Comparison of ENCODE assay signal across 1 cellular context in the genomic region with DNA sequence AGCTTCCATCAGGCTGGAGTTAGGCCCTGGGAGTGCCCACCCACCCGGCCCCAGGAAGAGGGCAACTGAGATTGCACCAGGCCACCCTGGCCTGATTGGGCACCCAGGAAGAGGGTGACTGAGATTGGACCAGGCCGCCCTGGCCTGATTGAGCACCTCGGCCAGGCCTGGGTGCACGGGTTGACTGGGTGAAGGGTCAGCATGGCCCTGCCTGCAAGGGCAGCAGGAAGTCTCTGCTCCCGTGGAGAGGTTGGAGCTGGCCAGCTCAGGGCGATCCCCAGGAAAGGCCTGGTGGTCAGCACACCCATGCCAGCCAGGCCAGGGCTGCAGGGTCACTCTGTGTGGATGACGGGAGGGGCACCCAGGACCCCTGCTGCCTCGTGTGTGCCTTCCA.
TF ChIP-seq lines count a peak whose summit lies in the region.

No MANE protein-coding gene starts in this region.

TF ChIP-seq in H1, 55 proteins besides CTCF, POLR2A, EP300 and RAD21:
- TF ChIP-seq PHF8 (conservative IDR thresholded peaks at IDR 0.05; ENCODE audit: low read depth, low read length) (no peak), TBP (IDR thresholded peaks at IDR 0.05; ENCODE audit: low read depth, low read length) (no peak), EGR1 (IDR thresholded peaks at IDR 0.05; ENCODE audit: borderline replicate concordance, low read depth, low read length) (no peak), TEAD4 (IDR thresholded peaks at IDR 0.05; ENCODE audit: low read depth, low read length) (no peak), KDM5A (IDR thresholded peaks at IDR 0.05; ENCODE audit: low read length) (no peak), RNF2 (IDR thresholded peaks at IDR 0.05; ENCODE audit: borderline replicate concordance, low read depth, low read length, missing control alignments, poor library complexity, severe bottlenecking) (no peak), CBX5 (IDR thresholded peaks at IDR 0.05; ENCODE audit: low read depth, low read length) (no peak), JUND (IDR thresholded peaks at IDR 0.05; ENCODE audit: low read length) (no peak)
- TF ChIP-seq, protein P1, sequence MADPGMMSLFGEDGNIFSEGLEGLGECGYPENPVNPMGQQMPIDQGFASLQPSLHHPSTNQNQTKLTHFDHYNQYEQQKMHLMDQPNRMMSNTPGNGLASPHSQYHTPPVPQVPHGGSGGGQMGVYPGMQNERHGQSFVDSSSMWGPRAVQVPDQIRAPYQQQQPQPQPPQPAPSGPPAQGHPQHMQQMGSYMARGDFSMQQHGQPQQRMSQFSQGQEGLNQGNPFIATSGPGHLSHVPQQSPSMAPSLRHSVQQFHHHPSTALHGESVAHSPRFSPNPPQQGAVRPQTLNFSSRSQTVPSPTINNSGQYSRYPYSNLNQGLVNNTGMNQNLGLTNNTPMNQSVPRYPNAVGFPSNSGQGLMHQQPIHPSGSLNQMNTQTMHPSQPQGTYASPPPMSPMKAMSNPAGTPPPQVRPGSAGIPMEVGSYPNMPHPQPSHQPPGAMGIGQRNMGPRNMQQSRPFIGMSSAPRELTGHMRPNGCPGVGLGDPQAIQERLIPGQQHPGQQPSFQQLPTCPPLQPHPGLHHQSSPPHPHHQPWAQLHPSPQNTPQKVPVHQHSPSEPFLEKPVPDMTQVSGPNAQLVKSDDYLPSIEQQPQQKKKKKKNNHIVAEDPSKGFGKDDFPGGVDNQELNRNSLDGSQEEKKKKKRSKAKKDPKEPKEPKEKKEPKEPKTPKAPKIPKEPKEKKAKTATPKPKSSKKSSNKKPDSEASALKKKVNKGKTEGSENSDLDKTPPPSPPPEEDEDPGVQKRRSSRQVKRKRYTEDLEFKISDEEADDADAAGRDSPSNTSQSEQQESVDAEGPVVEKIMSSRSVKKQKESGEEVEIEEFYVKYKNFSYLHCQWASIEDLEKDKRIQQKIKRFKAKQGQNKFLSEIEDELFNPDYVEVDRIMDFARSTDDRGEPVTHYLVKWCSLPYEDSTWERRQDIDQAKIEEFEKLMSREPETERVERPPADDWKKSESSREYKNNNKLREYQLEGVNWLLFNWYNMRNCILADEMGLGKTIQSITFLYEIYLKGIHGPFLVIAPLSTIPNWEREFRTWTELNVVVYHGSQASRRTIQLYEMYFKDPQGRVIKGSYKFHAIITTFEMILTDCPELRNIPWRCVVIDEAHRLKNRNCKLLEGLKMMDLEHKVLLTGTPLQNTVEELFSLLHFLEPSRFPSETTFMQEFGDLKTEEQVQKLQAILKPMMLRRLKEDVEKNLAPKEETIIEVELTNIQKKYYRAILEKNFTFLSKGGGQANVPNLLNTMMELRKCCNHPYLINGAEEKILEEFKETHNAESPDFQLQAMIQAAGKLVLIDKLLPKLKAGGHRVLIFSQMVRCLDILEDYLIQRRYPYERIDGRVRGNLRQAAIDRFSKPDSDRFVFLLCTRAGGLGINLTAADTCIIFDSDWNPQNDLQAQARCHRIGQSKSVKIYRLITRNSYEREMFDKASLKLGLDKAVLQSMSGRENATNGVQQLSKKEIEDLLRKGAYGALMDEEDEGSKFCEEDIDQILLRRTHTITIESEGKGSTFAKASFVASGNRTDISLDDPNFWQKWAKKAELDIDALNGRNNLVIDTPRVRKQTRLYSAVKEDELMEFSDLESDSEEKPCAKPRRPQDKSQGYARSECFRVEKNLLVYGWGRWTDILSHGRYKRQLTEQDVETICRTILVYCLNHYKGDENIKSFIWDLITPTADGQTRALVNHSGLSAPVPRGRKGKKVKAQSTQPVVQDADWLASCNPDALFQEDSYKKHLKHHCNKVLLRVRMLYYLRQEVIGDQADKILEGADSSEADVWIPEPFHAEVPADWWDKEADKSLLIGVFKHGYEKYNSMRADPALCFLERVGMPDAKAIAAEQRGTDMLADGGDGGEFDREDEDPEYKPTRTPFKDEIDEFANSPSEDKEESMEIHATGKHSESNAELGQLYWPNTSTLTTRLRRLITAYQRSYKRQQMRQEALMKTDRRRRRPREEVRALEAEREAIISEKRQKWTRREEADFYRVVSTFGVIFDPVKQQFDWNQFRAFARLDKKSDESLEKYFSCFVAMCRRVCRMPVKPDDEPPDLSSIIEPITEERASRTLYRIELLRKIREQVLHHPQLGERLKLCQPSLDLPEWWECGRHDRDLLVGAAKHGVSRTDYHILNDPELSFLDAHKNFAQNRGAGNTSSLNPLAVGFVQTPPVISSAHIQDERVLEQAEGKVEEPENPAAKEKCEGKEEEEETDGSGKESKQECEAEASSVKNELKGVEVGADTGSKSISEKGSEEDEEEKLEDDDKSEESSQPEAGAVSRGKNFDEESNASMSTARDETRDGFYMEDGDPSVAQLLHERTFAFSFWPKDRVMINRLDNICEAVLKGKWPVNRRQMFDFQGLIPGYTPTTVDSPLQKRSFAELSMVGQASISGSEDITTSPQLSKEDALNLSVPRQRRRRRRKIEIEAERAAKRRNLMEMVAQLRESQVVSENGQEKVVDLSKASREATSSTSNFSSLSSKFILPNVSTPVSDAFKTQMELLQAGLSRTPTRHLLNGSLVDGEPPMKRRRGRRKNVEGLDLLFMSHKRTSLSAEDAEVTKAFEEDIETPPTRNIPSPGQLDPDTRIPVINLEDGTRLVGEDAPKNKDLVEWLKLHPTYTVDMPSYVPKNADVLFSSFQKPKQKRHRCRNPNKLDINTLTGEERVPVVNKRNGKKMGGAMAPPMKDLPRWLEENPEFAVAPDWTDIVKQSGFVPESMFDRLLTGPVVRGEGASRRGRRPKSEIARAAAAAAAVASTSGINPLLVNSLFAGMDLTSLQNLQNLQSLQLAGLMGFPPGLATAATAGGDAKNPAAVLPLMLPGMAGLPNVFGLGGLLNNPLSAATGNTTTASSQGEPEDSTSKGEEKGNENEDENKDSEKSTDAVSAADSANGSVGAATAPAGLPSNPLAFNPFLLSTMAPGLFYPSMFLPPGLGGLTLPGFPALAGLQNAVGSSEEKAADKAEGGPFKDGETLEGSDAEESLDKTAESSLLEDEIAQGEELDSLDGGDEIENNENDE (IDR thresholded peaks at IDR 0.05; ENCODE audit: insufficient replicate concordance, low read length), result no peak
- TF ChIP-seq, protein P2, sequence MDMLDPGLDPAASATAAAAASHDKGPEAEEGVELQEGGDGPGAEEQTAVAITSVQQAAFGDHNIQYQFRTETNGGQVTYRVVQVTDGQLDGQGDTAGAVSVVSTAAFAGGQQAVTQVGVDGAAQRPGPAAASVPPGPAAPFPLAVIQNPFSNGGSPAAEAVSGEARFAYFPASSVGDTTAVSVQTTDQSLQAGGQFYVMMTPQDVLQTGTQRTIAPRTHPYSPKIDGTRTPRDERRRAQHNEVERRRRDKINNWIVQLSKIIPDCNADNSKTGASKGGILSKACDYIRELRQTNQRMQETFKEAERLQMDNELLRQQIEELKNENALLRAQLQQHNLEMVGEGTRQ (IDR thresholded peaks at IDR 0.05; ENCODE audit: low read length), result no peak
TF ChIP-seq in H1: peak in this region for 0.
